ENCODE assay signal across 32 cellular contexts in the genomic region with DNA sequence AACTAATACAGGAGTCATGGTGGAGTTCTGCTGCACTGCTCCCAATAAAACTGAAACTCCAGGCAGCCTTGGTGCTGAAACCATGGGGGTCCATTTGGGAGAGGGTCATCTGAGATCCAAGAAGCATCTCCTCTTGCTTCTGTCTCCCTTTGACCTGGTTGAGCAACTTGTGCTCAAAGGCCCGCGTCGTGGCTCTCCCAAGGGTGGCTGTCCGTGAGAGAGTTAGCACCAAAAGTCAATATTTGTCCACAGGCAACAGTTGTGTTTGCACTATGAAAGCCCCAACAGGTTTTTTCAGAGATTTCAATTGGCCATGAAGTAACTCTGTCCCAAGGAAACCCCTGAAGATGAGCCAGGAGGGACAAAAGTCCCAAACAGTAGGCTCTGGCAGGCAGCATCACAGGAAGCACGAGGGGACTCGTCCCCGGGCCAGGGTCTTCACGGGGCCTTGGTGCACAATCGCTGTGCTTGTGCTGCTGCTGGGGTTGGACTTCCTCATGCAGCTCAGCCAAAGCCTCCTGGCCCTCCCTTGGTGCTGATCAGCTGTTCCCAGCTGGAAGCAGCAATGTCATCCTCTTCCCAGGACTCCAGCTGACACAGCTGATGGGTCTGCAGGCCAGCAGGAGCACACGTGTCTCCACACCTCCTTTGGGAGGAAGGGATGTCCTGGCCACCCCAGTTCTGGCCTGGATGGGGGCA. TPM values are rescaled to one million over a fixed set of nuclear protein-coding genes. Genes with fewer than 3 reads are reported as not detected.
A peak's percentile ranks its signal among the peaks of the same experiment; 100 is the strongest.
DNase-seq lines count a peak whose midpoint lies in the region; ATAC-seq lines count a peak whose summit lies in the region.
"Had no signal": no experiment of that assay in that cellular context is flagged by ENCODE, and none has a peak within 500 bp of the region (broad histone marks: within the 10 kb centered on the region; RNA-seq: fewer than 3 reads in every experiment).

No MANE protein-coding gene starts in this region.

- no peak overlapping the region for H2BK5ac ChIP-seq in mesendoderm (ENCODE audit: low read length)

- WGBS in mesendoderm (ENCODE audit: extremely low coverage, insufficient coverage, low lambda C conversion rate) = no CpG with 5 or more reads among the region's 10 CpGs

- no peak overlapping the region for H3K4me2 ChIP-seq in mesendoderm (ENCODE audit: low read length)

- H3K36me3 ChIP-seq in mesendoderm (ENCODE audit: control insufficient read depth, insufficient read depth, low read length) = no peaks in the 10 kb centered on the region
- H3K36me3 ChIP-seq: ascending aorta, cardiac muscle cell, left lung, transverse colon had no signal

- H2AK5ac ChIP-seq in mesendoderm (ENCODE audit: low read length) = no peak overlapping the region

- H4K5ac ChIP-seq in mesendoderm (ENCODE audit: low read length) = no peak overlapping the region

- DNase-seq in NCI-H1417 (lab: John Stamatoyannopoulos, UW) (peak in 2 of 3 experiments; percentile 3 to 10), NCI-H1417 treated with DMSO at 0.1 percent for 48 hours (lab: John Stamatoyannopoulos, UW) (no peak), NCI-H510A treated with DMSO at 0.1 percent for 48 hours (lab: John Stamatoyannopoulos, UW) (peak; percentile 33), left lobe of liver (ENCODE audit: low spot score) (peak; percentile 80), ureter (ENCODE audit: low spot score) (peak; percentile 50), islet precursor cell (no peak), mesendoderm (no peak)
- no peak for DNase-seq in activated CD4-positive, alpha-beta T cell treated with anti-CD3 and anti-CD28 coated beads for 4 hours
- DNase-seq: 8988T; activated CD4-positive, alpha-beta T cell treated with anti-CD3 and anti-CD28 coated beads, Interleukin-2, amount 50 U/mL, for 48 hours; activated T-cell treated with anti-CD3 and anti-CD28 coated beads, Interleukin-2, amount 50 U/mL, for 48 hours; cortex of kidney; effector memory CD8-positive, alpha-beta T cell; EL; GOT3; HFFc6; immature natural killer cell; left lung; naive thymus-derived CD4-positive, alpha-beta T cell; NCI-H1105; NCI-H2081; NCI-H2227 treated with DMSO at 0.1 percent for 48 hours; NK-92 treated with Interleukin-12 subunit alpha and Interleukin-12 subunit beta, amount 100 ng/mL, for 24 hours; stimulated activated CD4-positive, alpha-beta T cell treated with anti-CD3 and anti-CD28 coated beads, Interleukin-4, amount 100 ng/mL, for 24 hours; transverse colon had no signal

- H3K4ac ChIP-seq in mesendoderm (ENCODE audit: low read depth, low read length) = no peak overlapping the region

- H4K8ac ChIP-seq in mesendoderm (ENCODE audit: low read depth, low read length) = no peak overlapping the region

- no peak overlapping the region for H3K27ac ChIP-seq in mesendoderm (ENCODE audit: low read depth, low read length)
- H3K27ac ChIP-seq: ascending aorta, cardiac muscle cell, left lung, transverse colon had no signal

- H3K79me2 ChIP-seq in mesendoderm (ENCODE audit: control insufficient read depth, insufficient read depth, low read length) = no peaks in the 10 kb centered on the region

- H3K56ac ChIP-seq in mesendoderm (ENCODE audit: low read length) = no peak overlapping the region

- no peak overlapping the region for H3K23ac ChIP-seq in mesendoderm (ENCODE audit: low read length)

- H3K27me3 ChIP-seq in mesendoderm (ENCODE audit: insufficient read depth, low read length, poor library complexity) = no peaks in the 10 kb centered on the region
- H3K27me3 ChIP-seq: ascending aorta, cardiac muscle cell, left lung, transverse colon had no signal

- ATAC-seq in left lobe of liver = peak; percentile 86
- ATAC-seq: activated CD4-positive, CD25-positive, alpha-beta regulatory T cell treated with anti-CD3 and anti-CD28 coated beads, Interleukin-2, amount 50 U/mL, for 24 hours; effector memory CD8-positive, alpha-beta T cell; K562; left lung; naive thymus-derived CD4-positive, alpha-beta T cell; sciatic nerve; SK-N-SH treated with all-trans-retinoic acid at 6 μM for 48 hours had no signal

- no peak overlapping the region for H3K9ac ChIP-seq in mesendoderm (ENCODE audit: low read length)

- no peak overlapping the region for H3K4me3 ChIP-seq in mesendoderm (ENCODE audit: low read length)
- H3K4me3 ChIP-seq: ascending aorta, cardiac muscle cell, K562, left lung, transverse colon had no signal

- H2BK15ac ChIP-seq in mesendoderm (replicated peaks; ENCODE audit: low read depth) = no peak overlapping the region

- no peak overlapping the region for H3K18ac ChIP-seq in mesendoderm (ENCODE audit: low read length)

- peaks cover 9% of the 10 kb centered on the region for H3K4me1 ChIP-seq in mesendoderm (ENCODE audit: control insufficient read depth, low read depth, low read length)
- H3K4me1 ChIP-seq: ascending aorta, left lung had no signal

- H2BK120ac ChIP-seq in mesendoderm (ENCODE audit: low read depth, low read length) = no peak overlapping the region

- H3K79me1 ChIP-seq in mesendoderm (ENCODE audit: low read length) = no peaks in the 10 kb centered on the region

RNA-seq across cellular contexts. Expression of a gene that starts 39.4 kb away (rescaled TPM):
- 4.3 TPM for total RNA-seq in left lobe of liver
- 152 TPM for total RNA-seq in ureter
- 3.4 TPM for polyA plus RNA-seq in mesendoderm (2013, experiment 1 of 2)
- polyA plus RNA-seq in mesendoderm (2013, experiment 2 of 2) = 2.8 TPM
- total RNA-seq: HT-29 had no signal
- polyA plus RNA-seq: immature natural killer cell; K562; naive thymus-derived CD4-positive, alpha-beta T cell had no signal

Comparison
In these comparisons a context has a peak if more than half of its experiments do, and no peak if none do; other contexts are left out.
1. DNase-seq: peak in NCI-H1417 (2 of 3), NCI-H510A treated with DMSO at 0.1 percent for 48 hours (single experiment), left lobe of liver (single experiment) and ureter (single experiment); none in NCI-H1417 treated with DMSO at 0.1 percent for 48 hours (single experiment), islet precursor cell (single experiment), activated CD4-positive, alpha-beta T cell treated with anti-CD3 and anti-CD28 coated beads for 4 hours (0 of 2) and mesendoderm (single experiment).
2. RNA of a gene that starts 39.4 kb away (total RNA-seq): 152 TPM in ureter (single experiment); 4.3 TPM in left lobe of liver (single experiment); every median in the first group is over 10 times any median in the second.